ENCODE assay signal across 32 cellular contexts in genomic region chr16:88536510-88536909, GRCh38. TPM values are rescaled to one million over a fixed set of nuclear protein-coding genes. Genes with fewer than 3 reads are reported as not detected.
DNase-seq lines count a peak whose midpoint lies in the region; ATAC-seq, FAIRE-seq and TF ChIP-seq lines count a peak whose summit lies in the region.
"Had no signal": no experiment of that assay in that cellular context is flagged by ENCODE, and none has a peak within 500 bp of the region (broad histone marks: within the 10 kb centered on the region; RNA-seq: fewer than 3 reads in every experiment).

No MANE protein-coding gene starts in this region.

- no peak overlapping the region for H2AFZ ChIP-seq in K562 (ENCODE audit: low read depth, low read length)

- peaks cover 13% of the 10 kb centered on the region for H4K20me1 ChIP-seq in K562 (replicated peaks; ENCODE audit: control insufficient read depth, insufficient read depth, low read length)

- 0 out of 2 replicates have a peak, but pooled peaks have one; percentile 27 for TF ChIP-seq POLR2A in K562 (conservative IDR thresholded peaks at IDR 0.05)

- intact Hi-C loops in K562 (cut with micrococcal nuclease): no loop called here

- FAIRE-seq in K562 (lab: Jason Lieb, UNC): no peak
- FAIRE-seq: endometrium, frontal cortex had no signal

- POLR2A ChIA-PET in K562 (lab: Yijun Ruan, JAX): interaction anchor here (0.6 to 2.2 kb wide), 9 partner anchors 10 to 878 kb away, joined by 3 to 7 read pairs (median 3); no protein-coding TSS in a partner anchor

- H3K27ac Mint-ChIP-seq in activated naive CD4-positive, alpha-beta T cell treated with anti-CD3 and anti-CD28 coated beads, Interleukin-2, amount 50 U/mL, for 72 hours: peak overlapping the region; percentile 22 to 81
- H3K27ac Mint-ChIP-seq: activated naive CD4-positive, alpha-beta T cell treated with anti-CD3 and anti-CD28 coated beads for 36 hours; dendritic cell treated with granulocyte-macrophage colony-stimulating factor and Interleukin-4, amounts not matched to agents 40 ng/mL and 50 ng/mL, for 4 days; mesothelial cell of epicardium had no signal

- in situ Hi-C loops in K562 (cut with MboI): no loop called here

- no peaks in the 10 kb centered on the region for H3K79me2 ChIP-seq in K562 (ENCODE audit: control insufficient read depth, insufficient read depth, low read length)

- no TSS peak for BruUV-seq in K562 (replicated peaks; lab: Mats Ljungman, UMichigan)

- TF ChIP-seq EP300 in K562 (IDR thresholded peaks at IDR 0.05; ENCODE audit: low read length): no peak

- H3K36me3 ChIP-seq in H7 (replicated peaks; ENCODE audit: control insufficient read depth, insufficient read depth, low read length) (no peaks in the 10 kb centered on the region), K562 (ENCODE audit: control insufficient read depth, insufficient read depth, low read length) (peaks cover 25% of the 10 kb centered on the region; the same call in 2 of the 3 replicates)
- H3K36me3 ChIP-seq: left ventricle myocardium inferior, ovary had no signal

- no peaks in the 10 kb centered on the region for H3K9me1 ChIP-seq in K562 (ENCODE audit: control insufficient read depth, insufficient read depth, low read length)

- no peak overlapping the region for H3K4me2 ChIP-seq in K562 (ENCODE audit: insufficient read depth, low read length)
- H3K4me2 ChIP-seq: smooth muscle cell had no signal

- WGBS in K562 (ENCODE audit: insufficient coverage, low coverage, missing lambda C conversion rate): 54% methylated on average over 11 of the region's 11 CpGs

- no peaks in the 10 kb centered on the region; the same call in 1 of the 2 replicates for H3K27me3 ChIP-seq in H7 (ENCODE audit: control insufficient read depth, insufficient read depth, low read length)
- peaks cover 24 to 32% of the 10 kb centered on the region in 2 experiments; a peak in 4 of 5 replicates for H3K27me3 ChIP-seq in K562 (ENCODE audit: control insufficient read depth in 2 of 2, insufficient read depth in 2 of 2, low read length in 2 of 2)
- H3K27me3 ChIP-seq: BLaER1 treated with 17β-estradiol and CSF1 and Interleukin-3, amounts not matched to agents 10 nM and 100 nM; ovary had no signal

- H3K4me3 ChIP-seq in H7 (ENCODE audit: insufficient read depth, low read depth, low read length): no peak overlapping the region
- no peak overlapping the region for H3K4me3 ChIP-seq in K562
- H3K4me3 ChIP-seq: BLaER1 treated with 17β-estradiol and CSF1 and Interleukin-3, amounts not matched to agents 10 nM and 100 nM; left ventricle myocardium inferior; ovary; smooth muscle cell; tibial nerve had no signal

- H3K9me3 ChIP-seq in K562 (replicated peaks; ENCODE audit: control insufficient read depth, insufficient read depth, low read depth, low read length): no peaks in the 10 kb centered on the region
- H3K9me3 ChIP-seq: BLaER1 treated with 17β-estradiol and CSF1 and Interleukin-3, amounts not matched to agents 10 nM and 100 nM; Caco-2; left ventricle myocardium inferior; ovary; tibial nerve had no signal

- no peak for ATAC-seq in activated naive CD4-positive, alpha-beta T cell treated with anti-CD3 and anti-CD28 coated beads, Interleukin-2, amount 50 U/mL, for 72 hours
- no peak for ATAC-seq in K562
- ATAC-seq: HCT116; naive thymus-derived CD4-positive, alpha-beta T cell; PC-3 had no signal

- H3K36me3 Mint-ChIP-seq in activated naive CD4-positive, alpha-beta T cell treated with anti-CD3 and anti-CD28 coated beads, Interleukin-2, amount 50 U/mL, for 72 hours: no peaks in the 10 kb centered on the region
- H3K36me3 Mint-ChIP-seq: mesothelial cell of epicardium had no signal

- no peak for DNase-seq in activated naive CD4-positive, alpha-beta T cell treated with anti-CD3 and anti-CD28 coated beads, Interleukin-2, amount 50 U/mL, for 72 hours (ENCODE audit: low spot score in 2 of 2)
- DNase-seq in activated naive CD4-positive, alpha-beta T cell (lab: John Stamatoyannopoulos, UW): no peak
- DNase-seq in H7: peak; percentile 61
- peak in 1 of 4 experiments; percentile 14 for DNase-seq in K562 (ENCODE audit: extremely low read depth in 1 of 4, low spot score in 3 of 4)
- peak; percentile 7 for DNase-seq in retina
- DNase-seq in SK-N-DZ (ENCODE audit: low spot score): no peak
- DNase-seq in dedifferentiated amniotic fluid mesenchymal stem cell (ENCODE audit: extremely low spot score): no peak
- DNase-seq: activated CD4-positive, alpha-beta T cell treated with anti-CD3 and anti-CD28 coated beads, Interleukin-2, amount 50 U/mL, for 48 hours; activated naive CD4-positive, alpha-beta T cell treated with anti-CD3 and anti-CD28 coated beads for 36 hours; anterior cingulate cortex; Caco-2; caudate nucleus; DMS79 treated with DMSO at 0.1 percent for 48 hours; GF-D8; hypothalamus; left ventricle myocardium inferior; naive thymus-derived CD4-positive, alpha-beta T cell; NCI-H1092 treated with DMSO at 0.1 percent for 48 hours; NCI-H1930; PC-3; stimulated activated CD4-positive, alpha-beta T cell treated with anti-CD3 and anti-CD28 coated beads, Interleukin-1b, Interleukin-23, amount 100 ng/mL, for 48 hours; stimulated activated CD8-positive, alpha-beta memory T cell treated with anti-CD3 and anti-CD28 coated beads, Interleukin-4, amount 100 ng/mL, for 48 hours; T1000 had no signal

- H3K9me3 Mint-ChIP-seq in activated naive CD4-positive, alpha-beta T cell treated with anti-CD3 and anti-CD28 coated beads, Interleukin-2, amount 50 U/mL, for 72 hours: no peaks in the 10 kb centered on the region
- H3K9me3 Mint-ChIP-seq: activated naive CD4-positive, alpha-beta T cell treated with anti-CD3 and anti-CD28 coated beads for 36 hours; dendritic cell treated with granulocyte-macrophage colony-stimulating factor and Interleukin-4, amounts not matched to agents 40 ng/mL and 50 ng/mL, for 4 days; mesothelial cell of epicardium had no signal

- H3K9ac ChIP-seq in K562 (ENCODE audit: insufficient read depth in 1 of 2, low read depth in 2 of 2, low read length in 2 of 2): no peak overlapping the region

- TF ChIP-seq CTCF in K562 (IDR thresholded peaks at IDR 0.05 in 2 of 3, conservative IDR thresholded peaks at IDR 0.05 in 1 of 3; ENCODE audit: insufficient read depth in 2 of 3, low read depth in 1 of 3, low read length in 3 of 3): no peak

- TF ChIP-seq RAD21 in K562 (CRISPR knock-in tag; conservative IDR thresholded peaks at IDR 0.05 in 1 of 2, IDR thresholded peaks at IDR 0.05 in 1 of 2): no peak

- H3K27ac ChIP-seq in K562 (ENCODE audit: extremely low read depth, low read depth, low read length): no peak overlapping the region
- H3K27ac ChIP-seq: BLaER1 treated with 17β-estradiol and CSF1 and Interleukin-3, amounts not matched to agents 10 nM and 100 nM; left ventricle myocardium inferior; ovary; tibial nerve had no signal

- peaks cover 0 to 76% of the 10 kb centered on the region in 2 experiments; a peak in 3 of 5 replicates for H3K4me1 ChIP-seq in K562 (replicated peaks in 1 of 2; ENCODE audit: control insufficient read depth in 2 of 2, insufficient read depth in 2 of 2, low read length in 2 of 2)

- CTCF ChIA-PET in K562 (lab: Yijun Ruan, JAX; ENCODE audit: low intra/inter-chr PET ratio): no interaction called here

TF ChIP-seq in K562, 482 proteins besides CTCF, POLR2A, EP300 and RAD21 (continues in another document):
- 0 out of 2 replicates have a peak, but pooled peaks have one; percentile 40 for TF ChIP-seq ERF (CRISPR knock-in tag; IDR thresholded peaks at IDR 0.05)
- TF ChIP-seq NFE2 (IDR thresholded peaks at IDR 0.05; ENCODE audit: low read depth): no peak
- peak; percentile 52; the same call in 1 of the 2 replicates for TF ChIP-seq MYNN (IDR thresholded peaks at IDR 0.05)
- no peak for TF ChIP-seq MYNN (CRISPR knock-in tag; IDR thresholded peaks at IDR 0.05)

RNA-seq across cellular contexts. Expression of gene ZC3H18, which starts 33.7 kb away (rescaled TPM):
- 10 to 100 TPM; 70.3 to 71.9 TPM for total RNA-seq in activated naive CD4-positive, alpha-beta T cell treated with anti-CD3 and anti-CD28 coated beads, Interleukin-2, amount 50 U/mL, for 72 hours
- total RNA-seq in H7 (2014; rRNA removed; shearing (Covaris generic)): 19.5 and 20.0 TPM in 2 replicates
- total RNA-seq in K562 (2011; cell fraction: chromatin; rRNA removed; ENCODE audit: low replicate concordance): 74.4 and 112 TPM in 2 replicates
- total RNA-seq in K562 (2011; cell fraction: nucleolus; rRNA removed): 51.3 and 61.4 TPM in 2 replicates
- total RNA-seq in K562 (2011; cell fraction: nucleoplasm; rRNA removed): 61.1 and 63.4 TPM in 2 replicates
- total RNA-seq in K562 (2014; rRNA removed) (26.9 and 35.1 TPM in 2 replicates), K562 (2014; rRNA removed; fragmentation: Illumina TruSeq; extraction: Trizol) (16.0 and 16.3 TPM in 2 replicates), K562 (2015; rRNA removed; fragmentation: Illumina TruSeq; extraction: Trizol) (31.1 and 33.9 TPM in 2 replicates), K562 (2021) (81.3 and 88.7 TPM in 2 replicates)
- polyA plus RNA-seq in K562 (2011; rRNA removed) (12.5 and 15.8 TPM in 2 replicates), K562 (2014; fragmentation: Illumina TruSeq; extraction: Trizol) (60.7 and 65.3 TPM in 2 replicates), K562 (2014; fragmentation: Nextera tagmentation; extraction: Ambion mirVana) (1 to 10 TPM; 1.7 to 2.0 TPM), K562 (2014; rRNA removed) (37.1 and 49.2 TPM in 2 replicates)
- 10.1 and 15.8 TPM in 2 replicates for polyA plus RNA-seq in K562 (2011; cell fraction: cytosol; rRNA removed)
- 43.3 and 65.6 TPM in 2 replicates for polyA plus RNA-seq in K562 (2011; cell fraction: nucleus; rRNA removed)
- polyA plus RNA-seq in K562 (2012): 57.6 and 59.2 TPM in 2 replicates
- 7.9 and 9.1 TPM in 2 replicates for polyA minus RNA-seq in K562 (2011; rRNA and poly(A)+ RNA removed)
- polyA minus RNA-seq in K562 (2011; cell fraction: cytosol; rRNA and poly(A)+ RNA removed): 23.7 and 30.6 TPM in 2 replicates
- 17.5 and 19.1 TPM in 2 replicates for polyA minus RNA-seq in K562 (2011; cell fraction: nucleus; rRNA and poly(A)+ RNA removed)
- 24.7 and 26.3 TPM in 2 replicates for polyA plus RNA-seq in SK-N-DZ (2014; cell fraction: cytosol; rRNA removed)
- 41.5 and 57.7 TPM in 2 replicates for polyA plus RNA-seq in SK-N-DZ (2014; cell fraction: nucleus; rRNA removed)

Comparison
In these comparisons a context has a peak if more than half of its experiments do, and no peak if none do; other contexts are left out.
1. DNase-seq: peak in H7 (single experiment) and retina (single experiment); none in activated naive CD4-positive, alpha-beta T cell treated with anti-CD3 and anti-CD28 coated beads, Interleukin-2, amount 50 U/mL, for 72 hours (0 of 2), activated naive CD4-positive, alpha-beta T cell (0 of 4), SK-N-DZ (single experiment) and dedifferentiated amniotic fluid mesenchymal stem cell (single experiment).